Comparison of ENCODE assay signal across 2 cellular contexts in the genomic region with DNA sequence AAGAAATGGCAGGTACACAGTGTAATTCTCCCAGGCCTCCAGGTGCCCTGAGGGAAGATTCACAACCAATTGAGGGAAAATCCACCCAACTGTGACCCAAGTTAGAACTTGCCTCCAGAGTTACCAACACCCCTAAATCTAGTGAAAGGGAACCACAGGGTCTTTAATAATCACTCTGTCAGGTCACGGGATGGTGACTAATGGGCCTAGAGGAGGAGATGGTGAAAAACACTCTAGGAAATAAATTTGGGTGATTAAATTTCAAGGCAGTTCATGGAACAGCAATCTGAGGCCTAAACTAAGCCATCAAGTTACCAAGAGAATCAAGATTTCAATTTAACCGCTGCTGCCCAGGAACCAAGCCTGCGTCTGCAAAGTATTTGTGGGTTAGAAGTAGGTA.
TF ChIP-seq lines count a peak whose summit lies in the region.

No MANE protein-coding gene starts in this region.

TF ChIP-seq in IMR-90, 13 proteins besides CTCF, POLR2A, EP300 and RAD21 (continued from another document):
- TF ChIP-seq, protein P1, sequence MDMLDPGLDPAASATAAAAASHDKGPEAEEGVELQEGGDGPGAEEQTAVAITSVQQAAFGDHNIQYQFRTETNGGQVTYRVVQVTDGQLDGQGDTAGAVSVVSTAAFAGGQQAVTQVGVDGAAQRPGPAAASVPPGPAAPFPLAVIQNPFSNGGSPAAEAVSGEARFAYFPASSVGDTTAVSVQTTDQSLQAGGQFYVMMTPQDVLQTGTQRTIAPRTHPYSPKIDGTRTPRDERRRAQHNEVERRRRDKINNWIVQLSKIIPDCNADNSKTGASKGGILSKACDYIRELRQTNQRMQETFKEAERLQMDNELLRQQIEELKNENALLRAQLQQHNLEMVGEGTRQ (IDR thresholded peaks at IDR 0.05; ENCODE audit: low read depth, low read length): no peak
- TF ChIP-seq MXI1 (IDR thresholded peaks at IDR 0.05; ENCODE audit: borderline replicate concordance, low read depth, low read length) (no peak), CEBPB (IDR thresholded peaks at IDR 0.05; ENCODE audit: low read depth, low read length) (no peak)

TF ChIP-seq in HEK293T, 16 proteins besides CTCF, POLR2A, EP300 and RAD21:
- TF ChIP-seq, protein P2, sequence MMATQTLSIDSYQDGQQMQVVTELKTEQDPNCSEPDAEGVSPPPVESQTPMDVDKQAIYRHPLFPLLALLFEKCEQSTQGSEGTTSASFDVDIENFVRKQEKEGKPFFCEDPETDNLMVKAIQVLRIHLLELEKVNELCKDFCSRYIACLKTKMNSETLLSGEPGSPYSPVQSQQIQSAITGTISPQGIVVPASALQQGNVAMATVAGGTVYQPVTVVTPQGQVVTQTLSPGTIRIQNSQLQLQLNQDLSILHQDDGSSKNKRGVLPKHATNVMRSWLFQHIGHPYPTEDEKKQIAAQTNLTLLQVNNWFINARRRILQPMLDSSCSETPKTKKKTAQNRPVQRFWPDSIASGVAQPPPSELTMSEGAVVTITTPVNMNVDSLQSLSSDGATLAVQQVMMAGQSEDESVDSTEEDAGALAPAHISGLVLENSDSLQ (IDR thresholded peaks at IDR 0.05): no peak
- no peak for TF ChIP-seq LEF1 (IDR thresholded peaks at IDR 0.05; ENCODE audit: borderline replicate concordance)
- no peak for TF ChIP-seq L3MBTL2 (conservative IDR thresholded peaks at IDR 0.05)
- no peak for TF ChIP-seq ELF4 (IDR thresholded peaks at IDR 0.05)
- TF ChIP-seq FOXA1 (IDR thresholded peaks at IDR 0.05): no peak
- TF ChIP-seq CTBP1 (IDR thresholded peaks at IDR 0.05; ENCODE audit: borderline replicate concordance): no peak
